ENCODE assay signal across 7 cellular contexts in the genomic region with DNA sequence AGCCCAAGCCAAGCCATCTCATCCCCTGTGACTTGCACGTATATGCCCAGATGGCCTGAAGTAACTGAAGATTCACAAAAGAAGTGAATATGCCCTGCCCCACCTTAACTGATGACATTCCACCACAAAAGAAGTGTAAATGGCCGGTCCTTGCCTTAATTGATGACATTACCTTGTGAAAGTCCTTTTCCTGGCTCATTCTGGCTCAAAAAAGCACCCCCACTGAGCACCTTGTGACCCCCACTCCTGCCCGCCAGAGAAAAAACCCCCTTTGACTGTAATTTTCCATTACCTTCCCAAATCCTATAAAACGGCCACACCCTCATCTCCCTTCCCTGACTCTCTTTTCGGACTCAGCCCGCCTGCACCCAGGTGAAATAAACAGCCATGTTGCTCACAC. TPM values are rescaled to one million over a fixed set of nuclear protein-coding genes. Genes with fewer than 3 reads are reported as not detected.
"Had no signal": no experiment of that assay in that cellular context is flagged by ENCODE, and none has a peak within 500 bp of the region (broad histone marks: within the 10 kb centered on the region; RNA-seq: fewer than 3 reads in every experiment).

No MANE protein-coding gene starts in this region.

RNA-seq across cellular contexts. Expression of a gene that starts 37.8 kb away (rescaled TPM):
- total RNA-seq: mammary epithelial cell, natural killer cell, omental fat pad, pulmonary artery endothelial cell, right atrium auricular region, tibial nerve had no signal
- polyA plus RNA-seq: immature natural killer cell, mammary epithelial cell had no signal
